ENCODE assay signal across 33 cellular contexts in genomic region chr7:71933426-71933825, GRCh38.
"Had no signal": no experiment of that assay in that cellular context is flagged by ENCODE, and none has a peak within 500 bp of the region (broad histone marks: within the 10 kb centered on the region; RNA-seq: fewer than 3 reads in every experiment).

No MANE protein-coding gene starts in this region.

- DNase-seq: Karpas-422, Kasumi-1, MG63, MM.1S, MV-4-11, NCI-H1048, NCI-H1092, NCI-H1092 treated with DMSO at 0.1 percent for 48 hours, NCI-H1105, NCI-H1105 treated with DMSO at 0.1 percent for 48 hours, NCI-H1417, NCI-H1417 treated with DMSO at 0.1 percent for 48 hours, NCI-H1436, NCI-H1436 treated with DMSO at 0.1 percent for 48 hours, NCI-H146, NCI-H1694, NCI-H1694 treated with DMSO at 0.1 percent for 48 hours, NCI-H187, NCI-H187 treated with DMSO at 0.1 percent for 48 hours, NCI-H1930, NCI-H2029, NCI-H2029 treated with DMSO at 0.1 percent for 48 hours, NCI-H2081, NCI-H2081 treated with DMSO at 0.1 percent for 48 hours, NCI-H2107, NCI-H2171, NCI-H2171 treated with DMSO at 0.1 percent for 48 hours, NCI-H2227 treated with DMSO at 0.1 percent for 48 hours, NCI-H226, NCI-H345, NCI-H446, NCI-H446 treated with DMSO at 0.1 percent for 48 hours, NCI-H510A had no signal
